In the genomic region with DNA sequence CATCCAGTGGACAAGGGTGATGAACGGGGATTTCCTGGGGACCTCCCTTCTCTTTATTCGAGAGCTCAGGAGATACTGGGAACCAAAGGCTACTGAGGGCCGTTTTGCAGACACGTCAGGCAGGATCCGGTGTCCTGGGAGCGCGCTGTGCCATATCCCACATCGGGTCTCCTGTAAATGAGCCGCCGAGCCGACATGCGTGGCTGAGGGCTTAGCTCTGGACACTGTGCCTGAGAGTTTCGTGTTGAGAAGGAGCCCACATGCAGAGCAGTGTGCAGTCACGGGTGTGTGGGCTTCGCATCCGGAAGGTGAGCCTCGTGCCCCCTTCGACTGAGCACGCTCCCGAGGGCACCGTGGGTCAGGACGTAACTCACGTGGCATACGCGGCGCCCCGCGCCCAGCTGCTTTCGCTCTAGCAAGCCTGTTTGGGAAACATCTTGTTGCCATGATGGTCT, we compare ENCODE assay signal across 34 cellular contexts. TPM values are rescaled to one million over a fixed set of nuclear protein-coding genes. Genes with fewer than 3 reads are reported as not detected.
DNase-seq lines count a peak whose midpoint lies in the region; ATAC-seq and TF ChIP-seq lines count a peak whose summit lies in the region.
"Had no signal": no experiment of that assay in that cellular context is flagged by ENCODE, and none has a peak within 500 bp of the region (broad histone marks: within the 10 kb centered on the region; RNA-seq: fewer than 3 reads in every experiment).

No MANE protein-coding gene starts in this region.

- no peak overlapping the region for H3K27ac ChIP-seq in WERI-Rb-1
- H3K27ac ChIP-seq: 22Rv1, foreskin keratinocyte, psoas muscle, SJCRH30, VCaP had no signal

- peak; percentile 46 for DNase-seq in activated effector memory CD4-positive, alpha-beta T cell treated with anti-CD3 and anti-CD28 coated beads, Interleukin-2, amount 50 U/mL, for 16 hours
- no peak for DNase-seq in activated effector memory CD4-positive, alpha-beta T cell treated with Interleukin-2 at 50 U/mL for 16 hours
- DNase-seq in WERI-Rb-1 (peak; percentile 4), left kidney (ENCODE audit: low read depth, low spot score) (peak; percentile 82), sciatic nerve (ENCODE audit: low spot score) (peak; percentile 47), kidney glomerular epithelial cell (lab: John Stamatoyannopoulos, UW) (no peak), dedifferentiated amniotic fluid mesenchymal stem cell (ENCODE audit: extremely low spot score) (no peak), amygdala (lab: John Stamatoyannopoulos, UW) (no peak)
- DNase-seq: activated CD4-positive, alpha-beta T cell treated with anti-CD3 and anti-CD28 coated beads for 48 hours; activated CD8-positive, alpha-beta memory T cell treated with anti-CD3 and anti-CD28 coated beads for 24 hours; activated naive CD8-positive, alpha-beta T cell treated with anti-CD3 and anti-CD28 coated beads, Interleukin-2, amount 10 ng/mL, durations not matched to agents 7 days and 5 days; CD4-positive, CD25-positive, alpha-beta regulatory T cell; DMS79 treated with DMSO at 0.1 percent for 48 hours; foreskin keratinocyte; GDM1; GOT3; KG1; mesenchymal stem cell; NCI-H1105; NCI-H187; NCI-H2171; NCI-H82; SJCRH30; substantia nigra; SW 1271; T-helper 9 cell had no signal

- H3K27me3 ChIP-seq in WERI-Rb-1 (ENCODE audit: insufficient read depth, low read depth, severe bottlenecking), result no peaks in the 10 kb centered on the region
- H3K27me3 ChIP-seq: foreskin keratinocyte, SJCRH30 had no signal

- no peak for TF ChIP-seq CTCF in WERI-Rb-1 (IDR thresholded peaks at IDR 0.05; ENCODE audit: low read depth, low read length)

- intact Hi-C loops in sciatic nerve (cut with DNase I), result no loop called here

- H3K36me3 ChIP-seq in WERI-Rb-1, result peaks cover 28% of the 10 kb centered on the region

- no peaks in the 10 kb centered on the region for H3K9me3 ChIP-seq in WERI-Rb-1 (ENCODE audit: severe bottlenecking)
- H3K9me3 ChIP-seq: psoas muscle, SJCRH30 had no signal

- no peak overlapping the region for H3K4me3 ChIP-seq in WERI-Rb-1 (ENCODE audit: low read depth, low read length)
- H3K4me3 ChIP-seq: psoas muscle, SJCRH30 had no signal

- ATAC-seq in sciatic nerve, result no peak
- ATAC-seq: esophagus mucosa; foreskin keratinocyte; psoas muscle; stimulated activated memory B cell treated with anti-CD40 and anti-IgM and Interleukin-4, amounts not matched to agents 10 μg/mL and 1 μg/mL and 100 μg/mL, for 72 hours had no signal

RNA-seq across cellular contexts. Expression of a gene that starts 28.5 kb away (rescaled TPM):
- total RNA-seq in sciatic nerve, result not detected
- total RNA-seq: activated naive CD8-positive, alpha-beta T cell treated with anti-CD3 and anti-CD28 coated beads, Interleukin-2, amount 10 ng/mL, durations not matched to agents 7 days and 5 days; CD4-positive, CD25-positive, alpha-beta regulatory T cell; esophagus mucosa; foreskin keratinocyte; NCI-H460; ureter had no signal

RNA-seq across cellular contexts. Expression of a gene that starts 49.9 kb away (rescaled TPM):
- not detected for total RNA-seq in sciatic nerve
- total RNA-seq: activated naive CD8-positive, alpha-beta T cell treated with anti-CD3 and anti-CD28 coated beads, Interleukin-2, amount 10 ng/mL, durations not matched to agents 7 days and 5 days; astrocyte; CD4-positive, CD25-positive, alpha-beta regulatory T cell had no signal

Comparison
In these comparisons a context has a peak if more than half of its experiments do, and no peak if none do; other contexts are left out.
1. DNase-seq: peak in activated effector memory CD4-positive, alpha-beta T cell treated with anti-CD3 and anti-CD28 coated beads, Interleukin-2, amount 50 U/mL, for 16 hours (single experiment), WERI-Rb-1 (single experiment), left kidney (single experiment) and sciatic nerve (single experiment); none in activated effector memory CD4-positive, alpha-beta T cell treated with Interleukin-2 at 50 U/mL for 16 hours (single experiment), kidney glomerular epithelial cell (single experiment), dedifferentiated amniotic fluid mesenchymal stem cell (single experiment) and amygdala (0 of 56).